35 cellular contexts compared by ENCODE assay signal in the genomic region with DNA sequence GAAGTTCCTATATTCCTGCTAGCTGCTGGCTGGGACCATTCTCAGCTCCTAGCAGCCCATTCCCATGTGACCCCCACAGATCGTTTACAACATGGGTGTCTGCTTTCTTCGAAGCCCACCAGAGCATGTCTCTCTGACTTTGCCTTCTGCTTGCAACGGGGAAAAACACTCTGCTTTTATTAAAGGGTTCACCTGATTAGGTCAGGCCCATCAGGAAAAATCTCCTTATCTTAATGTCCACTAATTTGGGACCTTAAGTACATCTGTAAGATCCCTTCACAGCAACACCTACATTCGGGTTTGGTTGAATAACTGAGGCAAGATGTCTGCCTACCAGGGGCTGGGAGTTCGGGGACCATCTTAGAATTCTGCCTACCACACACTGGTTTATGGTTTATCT.
DNase-seq lines count a peak whose midpoint lies in the region; ATAC-seq, FAIRE-seq and TF ChIP-seq lines count a peak whose summit lies in the region.
"Had no signal": no experiment of that assay in that cellular context is flagged by ENCODE, and none has a peak within 500 bp of the region (broad histone marks: within the 10 kb centered on the region; RNA-seq: fewer than 3 reads in every experiment).

No MANE protein-coding gene starts in this region.

- no peaks in the 10 kb centered on the region for H3K9me1 ChIP-seq in K562 (ENCODE audit: control insufficient read depth, insufficient read depth, low read length)

- peak overlapping the region; percentile 10 for H3K27ac Mint-ChIP-seq in stimulated activated effector memory CD8-positive, alpha-beta T cell treated with anti-CD3 and anti-CD28 coated beads, Interleukin-12 subunit alpha, Interleukin-12 subunit beta, amount 100 ng/mL, for 72 hours
- H3K27ac Mint-ChIP-seq: B cell; CD14-positive monocyte; CD4-positive, alpha-beta T cell; CD4-positive, CD25-positive, alpha-beta regulatory T cell; CD8-positive, alpha-beta T cell had no signal

- no peaks in the 10 kb centered on the region for H3K4me1 Mint-ChIP-seq in stimulated activated effector memory CD8-positive, alpha-beta T cell treated with anti-CD3 and anti-CD28 coated beads, Interleukin-12 subunit alpha, Interleukin-12 subunit beta, amount 100 ng/mL, for 72 hours
- H3K4me1 Mint-ChIP-seq: B cell; CD14-positive monocyte; CD8-positive, alpha-beta memory T cell had no signal

- no peak for FAIRE-seq in K562 (lab: Jason Lieb, UNC)
- FAIRE-seq: A204.1, A549, D721Med had no signal

- peaks cover 5% of the 10 kb centered on the region for H3F3A ChIP-seq in smooth muscle cell (ENCODE audit: low read depth)

- no peaks in the 10 kb centered on the region for H3K9me3 ChIP-seq in HEK293 (ENCODE audit: control insufficient read depth, insufficient read depth, low read depth, low read length)
- H3K9me3 ChIP-seq in K562 (replicated peaks; ENCODE audit: control insufficient read depth, insufficient read depth, low read depth, low read length) = no peaks in the 10 kb centered on the region
- H3K9me3 ChIP-seq in smooth muscle cell (replicated peaks; ENCODE audit: low read depth) = no peaks in the 10 kb centered on the region
- H3K9me3 ChIP-seq: A549, BE2C, BLaER1, Caco-2 had no signal

- H3K4me3 ChIP-seq in HEK293 (ENCODE audit: low read depth, low read length) (no peak overlapping the region), K562 (no peak overlapping the region), smooth muscle cell (no peak overlapping the region)
- H3K4me3 ChIP-seq: A549; BLaER1; BLaER1 treated with 17β-estradiol and CSF1 and Interleukin-3, amounts not matched to agents 10 nM and 100 nM had no signal

- 56% methylated on average over 5 of the region's 5 CpGs for WGBS in K562 (ENCODE audit: insufficient coverage, low coverage, missing lambda C conversion rate)
- 95% methylated on average over 5 of the region's 5 CpGs for WGBS in smooth muscle cell (ENCODE audit: low lambda C conversion rate)

- DNase-seq in K562 (ENCODE audit: extremely low read depth in 1 of 4, low spot score in 3 of 4) (no peak), islet precursor cell (no peak), GM13977 (ENCODE audit: low spot score) (no peak), smooth muscle cell (lab: John Stamatoyannopoulos, UW; ENCODE audit: unreplicated experiment) (no peak)
- no peak for DNase-seq in stimulated activated effector memory CD8-positive, alpha-beta T cell treated with anti-CD3 and anti-CD28 coated beads, Interleukin-12 subunit alpha, Interleukin-12 subunit beta, amount 100 ng/mL, for 72 hours (ENCODE audit: low spot score in 2 of 2)
- DNase-seq: 8988T; ACHN; AML-193; BE2C; C1 segment of cervical spinal cord; Caco-2; Calu3; CD4-positive, alpha-beta memory T cell; CD4-positive, alpha-beta T cell; CD4-positive, CD25-positive, alpha-beta regulatory T cell; CD8-positive, alpha-beta memory T cell; CD8-positive, alpha-beta T cell; COR-L47; DMS 273 treated with DMSO at 0.1 percent for 48 hours; DMS153; DMS53; DMS79; DMS79 treated with DMSO at 0.1 percent for 48 hours; DND-41; EL had no signal

- H3K36me3 Mint-ChIP-seq in stimulated activated effector memory CD8-positive, alpha-beta T cell treated with anti-CD3 and anti-CD28 coated beads, Interleukin-12 subunit alpha, Interleukin-12 subunit beta, amount 100 ng/mL, for 72 hours = no peaks in the 10 kb centered on the region

- TF ChIP-seq RAD21 in K562 (CRISPR knock-in tag; conservative IDR thresholded peaks at IDR 0.05 in 1 of 2, IDR thresholded peaks at IDR 0.05 in 1 of 2) = no peak

- H3K4me1 ChIP-seq in HEK293 (ENCODE audit: control insufficient read depth, insufficient read depth, low read length) (no peaks in the 10 kb centered on the region), K562 (replicated peaks in 1 of 2; ENCODE audit: control insufficient read depth in 2 of 2, insufficient read depth in 2 of 2, low read length in 2 of 2) (no peaks in the 10 kb centered on the region), smooth muscle cell (ENCODE audit: low read depth) (no peaks in the 10 kb centered on the region)
- H3K4me1 ChIP-seq: BLaER1; BLaER1 treated with 17β-estradiol and CSF1 and Interleukin-3, amounts not matched to agents 10 nM and 100 nM; Caco-2 had no signal

- no peak overlapping the region for H3K4me2 ChIP-seq in K562 (ENCODE audit: insufficient read depth, low read length)
- no peak overlapping the region for H3K4me2 ChIP-seq in smooth muscle cell
- H3K4me2 ChIP-seq: A549; BLaER1; BLaER1 treated with 17β-estradiol and CSF1 and Interleukin-3, amounts not matched to agents 10 nM and 100 nM had no signal

- in situ Hi-C loops in K562 (cut with MboI) (no loop called here), GM13977 (cut with MboI; ENCODE audit: low pct_unique_long_range_greater_than_20kb, low sequenced_read_pairs, unreplicated experiment) (no loop called here)

- no peaks in the 10 kb centered on the region for H3K79me2 ChIP-seq in K562 (ENCODE audit: control insufficient read depth, insufficient read depth, low read length)
- no peaks in the 10 kb centered on the region for H3K79me2 ChIP-seq in smooth muscle cell (ENCODE audit: low read depth)

- POLR2A ChIA-PET in HEK293 (lab: Yijun Ruan, JAX) = interaction anchor here (0.5 kb wide), 1 partner anchor 348 kb away, joined by 3 read pairs; no protein-coding TSS in a partner anchor
- POLR2A ChIA-PET in K562 (lab: Yijun Ruan, JAX) = no interaction called here

- no TSS peak for BruUV-seq in K562 (replicated peaks; lab: Mats Ljungman, UMichigan)

- no peak for TF ChIP-seq CTCF in HEK293 (tag by site-specific recombination; IDR thresholded peaks at IDR 0.05)
- no peak for TF ChIP-seq CTCF in K562 (IDR thresholded peaks at IDR 0.05 in 2 of 3, conservative IDR thresholded peaks at IDR 0.05 in 1 of 3; ENCODE audit: insufficient read depth in 2 of 3, low read depth in 1 of 3, low read length in 3 of 3)
- no peak for TF ChIP-seq CTCF in GM13977 (IDR thresholded peaks at IDR 0.05; ENCODE audit: extremely low read depth, insufficient read depth, missing control alignments)
- no peak for TF ChIP-seq CTCF in smooth muscle cell (IDR thresholded peaks at IDR 0.05; ENCODE audit: borderline replicate concordance, insufficient read depth, poor library complexity, severe bottlenecking)

- H3K36me3 ChIP-seq in HEK293 (ENCODE audit: control insufficient read depth in 2 of 2, insufficient read depth in 1 of 2, low read length in 2 of 2) (no peaks in the 10 kb centered on the region), K562 (ENCODE audit: control insufficient read depth, insufficient read depth, low read length) (no peaks in the 10 kb centered on the region), smooth muscle cell (ENCODE audit: low read depth) (no peaks in the 10 kb centered on the region)
- H3K36me3 ChIP-seq: BE2C had no signal

- no peak overlapping the region for H3K9ac ChIP-seq in K562 (ENCODE audit: insufficient read depth in 1 of 2, low read depth in 2 of 2, low read length in 2 of 2)
- H3K9ac ChIP-seq in smooth muscle cell (ENCODE audit: low read depth) = no peak overlapping the region
- H3K9ac ChIP-seq: BLaER1; BLaER1 treated with 17β-estradiol and CSF1 and Interleukin-3, amounts not matched to agents 10 nM and 100 nM had no signal

- H3K9me3 Mint-ChIP-seq in stimulated activated effector memory CD8-positive, alpha-beta T cell treated with anti-CD3 and anti-CD28 coated beads, Interleukin-12 subunit alpha, Interleukin-12 subunit beta, amount 100 ng/mL, for 72 hours = peaks cover 9% of the 10 kb centered on the region

- H3K27me3 ChIP-seq in K562 (ENCODE audit: control insufficient read depth in 2 of 2, insufficient read depth in 2 of 2, low read length in 2 of 2) (no peaks in the 10 kb centered on the region), smooth muscle cell (ENCODE audit: low read depth) (no peaks in the 10 kb centered on the region)
- H3K27me3 ChIP-seq: BE2C; BLaER1; BLaER1 treated with 17β-estradiol and CSF1 and Interleukin-3, amounts not matched to agents 10 nM and 100 nM had no signal

- no peak for TF ChIP-seq EP300 in K562 (IDR thresholded peaks at IDR 0.05; ENCODE audit: low read length)

- intact Hi-C loops in K562 (cut with micrococcal nuclease) = no loop called here

- ATAC-seq in K562 = no peak
- ATAC-seq in stimulated activated effector memory CD8-positive, alpha-beta T cell treated with anti-CD3 and anti-CD28 coated beads, Interleukin-12 subunit alpha, Interleukin-12 subunit beta, amount 100 ng/mL, for 72 hours = no peak
- ATAC-seq: A549; CD8-positive, alpha-beta T cell had no signal

- CTCF ChIA-PET in HEK293 (lab: Yijun Ruan, JAX) = no interaction called here
- CTCF ChIA-PET in K562 (lab: Yijun Ruan, JAX; ENCODE audit: low intra/inter-chr PET ratio) = no interaction called here

- no peak overlapping the region for H2AFZ ChIP-seq in K562 (ENCODE audit: low read depth, low read length)
- H2AFZ ChIP-seq in smooth muscle cell (ENCODE audit: low read depth) = no peak overlapping the region

- H4K20me1 ChIP-seq in K562 (replicated peaks; ENCODE audit: control insufficient read depth, insufficient read depth, low read length) = no peaks in the 10 kb centered on the region
- no peaks in the 10 kb centered on the region for H4K20me1 ChIP-seq in smooth muscle cell (ENCODE audit: low read depth)
- H4K20me1 ChIP-seq: BLaER1; BLaER1 treated with 17β-estradiol and CSF1 and Interleukin-3, amounts not matched to agents 10 nM and 100 nM had no signal

- no peak overlapping the region for H3K27ac ChIP-seq in HEK293 (ENCODE audit: extremely low read depth, low read depth, low read length)
- H3K27ac ChIP-seq in K562 (ENCODE audit: extremely low read depth, low read depth, low read length) = no peak overlapping the region
- H3K27ac ChIP-seq in smooth muscle cell (ENCODE audit: low read depth) = no peak overlapping the region
- H3K27ac ChIP-seq: 22Rv1; A549; BLaER1; BLaER1 treated with 17β-estradiol and CSF1 and Interleukin-3, amounts not matched to agents 10 nM and 100 nM; C4-2B had no signal

- no peak overlapping the region for H3K4me3 Mint-ChIP-seq in stimulated activated effector memory CD8-positive, alpha-beta T cell treated with anti-CD3 and anti-CD28 coated beads, Interleukin-12 subunit alpha, Interleukin-12 subunit beta, amount 100 ng/mL, for 72 hours
- H3K4me3 Mint-ChIP-seq: B cell; CD14-positive monocyte; CD4-positive, alpha-beta memory T cell; CD4-positive, alpha-beta T cell; CD4-positive, CD25-positive, alpha-beta regulatory T cell; CD8-positive, alpha-beta memory T cell; CD8-positive, alpha-beta T cell had no signal

- no peak for TF ChIP-seq POLR2A in K562 (conservative IDR thresholded peaks at IDR 0.05)

TF ChIP-seq in HEK293, 187 proteins besides CTCF, POLR2A, EP300 and RAD21:
- TF ChIP-seq ZNF10 (tag by site-specific recombination; IDR thresholded peaks at IDR 0.05) = peak; percentile 93
- no peak for TF ChIP-seq ZNF24 (tag by site-specific recombination; IDR thresholded peaks at IDR 0.05)

TF ChIP-seq in K562, 482 proteins besides CTCF, POLR2A, EP300 and RAD21:
- TF ChIP-seq ZNF23 (CRISPR knock-in tag; IDR thresholded peaks at IDR 0.05) (no peak), ZNF134 (CRISPR knock-in tag; conservative IDR thresholded peaks at IDR 0.05) (peak; percentile 92)
TF ChIP-seq in K562: peak in this region for 1.
